17 cellular contexts compared by ENCODE assay signal in genomic region chr1:94667716-94668282, GRCh38.
A peak's percentile ranks its signal among the peaks of the same experiment; 100 is the strongest.
DNase-seq lines count a peak whose midpoint lies in the region; ATAC-seq and TF ChIP-seq lines count a peak whose summit lies in the region.
"Had no signal": no experiment of that assay in that cellular context is flagged by ENCODE, and none has a peak within 500 bp of the region (broad histone marks: within the 10 kb centered on the region; RNA-seq: fewer than 3 reads in every experiment).

No MANE protein-coding gene starts in this region.

- H4K91ac ChIP-seq in IMR-90 (ENCODE audit: insufficient read depth, low read depth, low read length): peak overlapping the region; percentile 36

- TF ChIP-seq CTCF in Calu3 (IDR thresholded peaks at IDR 0.05; ENCODE audit: unreplicated experiment) (no peak), IMR-90 (conservative IDR thresholded peaks at IDR 0.05; ENCODE audit: low read depth, low read length) (no peak), fibroblast of villous mesenchyme (IDR thresholded peaks at IDR 0.05; ENCODE audit: insufficient read depth, low read depth, low read length) (no peak), neutrophil (IDR thresholded peaks at IDR 0.05) (no peak), brain microvascular endothelial cell (IDR thresholded peaks at IDR 0.05; ENCODE audit: low read depth, low read length, missing control alignments) (no peak)

- H3K36me3 ChIP-seq in IMR-90 (ENCODE audit: control insufficient read depth, insufficient read depth, low read length) (no peaks in the 10 kb centered on the region), neutrophil (no peaks in the 10 kb centered on the region), brain microvascular endothelial cell (replicated peaks) (no peaks in the 10 kb centered on the region)
- H3K36me3 ChIP-seq: BLaER1 treated with 17β-estradiol and CSF1 and Interleukin-3, amounts not matched to agents 10 nM and 100 nM had no signal

- peak overlapping the region; percentile 39 to 80 for H4K8ac ChIP-seq in IMR-90 (ENCODE audit: low read depth in 2 of 2, low read length in 2 of 2)

- H3K27ac ChIP-seq in IMR-90 (ENCODE audit: insufficient read depth, low read length): no peak overlapping the region
- peak overlapping the region; percentile 14 for H3K27ac ChIP-seq in neutrophil
- no peak overlapping the region for H3K27ac ChIP-seq in brain microvascular endothelial cell
- H3K27ac ChIP-seq: BLaER1 treated with 17β-estradiol and CSF1 and Interleukin-3, amounts not matched to agents 10 nM and 100 nM had no signal

- in situ Hi-C loops in IMR-90 (cut with MboI; ENCODE audit: low sequenced_read_pairs) (no loop called here), brain microvascular endothelial cell (cut with HindIII; ENCODE audit: low pct_ligation_motif_present, low sequenced_read_pairs) (no loop called here)

- peaks cover 16% of the 10 kb centered on the region; the same call in 1 of the 2 replicates for H3K4me1 ChIP-seq in IMR-90 (ENCODE audit: control insufficient read depth, insufficient read depth, low read length)
- H3K4me1 ChIP-seq in neutrophil (ENCODE audit: control insufficient read depth in 1 of 2, insufficient read depth in 1 of 2, low read depth in 1 of 2, low read length in 1 of 2): peaks cover 5 to 18% of the 10 kb centered on the region in 2 experiments

- H4K20me1 ChIP-seq in IMR-90 (ENCODE audit: insufficient read depth, low read length): no peaks in the 10 kb centered on the region
- H4K20me1 ChIP-seq: BLaER1 treated with 17β-estradiol and CSF1 and Interleukin-3, amounts not matched to agents 10 nM and 100 nM had no signal

- peak overlapping the region; percentile 85 for H3K4ac ChIP-seq in IMR-90 (ENCODE audit: low read depth, low read length)

- H4K5ac ChIP-seq in IMR-90 (ENCODE audit: low read depth, low read length): peak overlapping the region; percentile 64; the same call in 1 of the 2 replicates

- H3K4me2 ChIP-seq in IMR-90 (ENCODE audit: low read depth, low read length): no peak overlapping the region
- H3K4me2 ChIP-seq: BLaER1 treated with 17β-estradiol and CSF1 and Interleukin-3, amounts not matched to agents 10 nM and 100 nM had no signal

- no peak for ATAC-seq in IMR-90 (ENCODE audit: low read depth)

- 78% methylated on average over 3 of the region's 8 CpGs; no CpG with 5 or more reads in 1 of the 2 experiments for WGBS in IMR-90 (ENCODE audit: extremely low coverage in 2 of 2, insufficient read length in 1 of 2), 2 experiments

- H3K9me3 ChIP-seq in IMR-90 (ENCODE audit: control insufficient read depth, insufficient read depth, low read length): no peaks in the 10 kb centered on the region
- no peaks in the 10 kb centered on the region for H3K9me3 ChIP-seq in neutrophil
- H3K9me3 ChIP-seq: BLaER1 treated with 17β-estradiol and CSF1 and Interleukin-3, amounts not matched to agents 10 nM and 100 nM had no signal

- H3K9ac ChIP-seq in IMR-90 (ENCODE audit: low read depth, low read length): no peak overlapping the region
- H3K9ac ChIP-seq: BLaER1 treated with 17β-estradiol and CSF1 and Interleukin-3, amounts not matched to agents 10 nM and 100 nM had no signal

- H3K27me3 ChIP-seq in IMR-90 (ENCODE audit: control insufficient read depth, insufficient read depth, low read length): no peaks in the 10 kb centered on the region
- no peaks in the 10 kb centered on the region for H3K27me3 ChIP-seq in neutrophil
- no peaks in the 10 kb centered on the region for H3K27me3 ChIP-seq in brain microvascular endothelial cell (replicated peaks)
- H3K27me3 ChIP-seq: BLaER1 treated with 17β-estradiol and CSF1 and Interleukin-3, amounts not matched to agents 10 nM and 100 nM had no signal

- no peaks in the 10 kb centered on the region for H3K27me3 Mint-ChIP-seq in Calu3 (ENCODE audit: unreplicated experiment)

- H3K56ac ChIP-seq in IMR-90 (ENCODE audit: extremely low read depth, insufficient read depth, low read length): no peak overlapping the region

- no peak for TF ChIP-seq POLR2A in IMR-90 (IDR thresholded peaks at IDR 0.05; ENCODE audit: low read depth, low read length)

- peak overlapping the region; percentile 45; the same call in 1 of the 2 replicates for H3K18ac ChIP-seq in IMR-90 (ENCODE audit: low read depth, low read length)

- no peak for DNase-seq in Calu3
- no peak for DNase-seq in IMR-90
- DNase-seq in fibroblast of villous mesenchyme (ENCODE audit: low read depth): peak; percentile 80
- DNase-seq in brain microvascular endothelial cell: no peak
- no peak for DNase-seq in stimulated activated CD4-positive, alpha-beta T cell treated with anti-CD3 and anti-CD28 coated beads, Interleukin-1b, Interleukin-23, amount 100 ng/mL, for 48 hours
- no peak for DNase-seq in COLO668 (lab: John Stamatoyannopoulos, UW; ENCODE audit: unreplicated experiment)
- DNase-seq: CD8-positive, alpha-beta memory T cell; DMS 273 treated with DMSO at 0.1 percent for 48 hours; GF-D8; Kasumi-1; NCI-H1930; NCI-H2171; NCI-H446 treated with DMSO at 0.1 percent for 48 hours; NCI-H748 treated with DMSO at 0.1 percent for 48 hours; RPMI8226 had no signal

- H2BK20ac ChIP-seq in IMR-90 (ENCODE audit: low read depth, low read length): peak overlapping the region; percentile 84; the same call in 1 of the 2 replicates

- H2AK5ac ChIP-seq in IMR-90 (ENCODE audit: low read depth, low read length): peak overlapping the region; percentile 87

- H2BK120ac ChIP-seq in IMR-90 (ENCODE audit: low read depth, low read length): peak overlapping the region; percentile 84

- H3K27ac Mint-ChIP-seq in Calu3 (ENCODE audit: unreplicated experiment): peak overlapping the region; percentile 37
- H3K27ac Mint-ChIP-seq: CD8-positive, alpha-beta memory T cell had no signal

- H3K14ac ChIP-seq in IMR-90 (replicated peaks; ENCODE audit: low read depth, low read length): peak overlapping the region; percentile 62; the same call in 1 of the 2 replicates

- dilution Hi-C loops in IMR-90 (cut with HindIII; ENCODE audit: low sequenced_read_pairs, unreplicated experiment): no loop called here

- peak overlapping the region; percentile 83; the same call in 1 of the 3 replicates for H2BK15ac ChIP-seq in IMR-90 (ENCODE audit: low read depth, low read length)

- H3K4me3 ChIP-seq in IMR-90 (ENCODE audit: insufficient read depth, low read depth, low read length) (no peak overlapping the region), fibroblast of villous mesenchyme (ENCODE audit: low read depth, low read length) (no peak overlapping the region), neutrophil (ENCODE audit: low read depth in 1 of 2, low read length in 1 of 2) (no peak overlapping the region), brain microvascular endothelial cell (ENCODE audit: low read depth, low read length) (no peak overlapping the region)
- H3K4me3 ChIP-seq: BLaER1 treated with 17β-estradiol and CSF1 and Interleukin-3, amounts not matched to agents 10 nM and 100 nM had no signal

- no peaks in the 10 kb centered on the region for H3K9me3 Mint-ChIP-seq in Calu3 (ENCODE audit: low read depth, unreplicated experiment)
- H3K9me3 Mint-ChIP-seq: CD8-positive, alpha-beta memory T cell had no signal

- no peak for TF ChIP-seq RAD21 in IMR-90 (IDR thresholded peaks at IDR 0.05; ENCODE audit: low read length)

- H2AFZ ChIP-seq in IMR-90 (replicated peaks; ENCODE audit: low read length, poor library complexity): no peak overlapping the region

- no peak overlapping the region for H2BK5ac ChIP-seq in IMR-90 (ENCODE audit: low read depth, low read length, poor library complexity, severe bottlenecking)

- no peaks in the 10 kb centered on the region for H3K9me1 ChIP-seq in IMR-90 (ENCODE audit: insufficient read depth, low read length)

- H3K23ac ChIP-seq in IMR-90 (ENCODE audit: low read depth, low read length): 0 out of 2 replicates have a peak overlapping the region, but pooled peaks have one; percentile 23

- H3K79me1 ChIP-seq in IMR-90 (ENCODE audit: low read depth in 1 of 2, low read length in 2 of 2): peaks cover 0 to 15% of the 10 kb centered on the region in 2 experiments; a peak in 1 of 4 replicates

- H2AK9ac ChIP-seq in IMR-90 (replicated peaks; ENCODE audit: low read depth, low read length, poor library complexity): no peak overlapping the region

- CTCF ChIA-PET in Calu3 (lab: Charles Lee) (no interaction called here), IMR-90 (lab: Yijun Ruan, JAX) (interaction anchor here (0.9 kb wide), 1 partner anchor 31 kb away, joined by 4 read pairs; no protein-coding TSS in a partner anchor)

- no peak overlapping the region for H3K4me3 Mint-ChIP-seq in Calu3 (ENCODE audit: low read depth, unreplicated experiment)
- H3K4me3 Mint-ChIP-seq: CD8-positive, alpha-beta memory T cell had no signal

- no TSS peak for BruUV-seq in Calu3 (replicated peaks; lab: Mats Ljungman, UMichigan)
- BruUV-seq in IMR-90 (replicated peaks; lab: Mats Ljungman, UMichigan): no TSS peak

- H3K36me3 Mint-ChIP-seq in Calu3 (ENCODE audit: insufficient read depth, unreplicated experiment): peaks cover 5% of the 10 kb centered on the region
- H3K36me3 Mint-ChIP-seq: CD8-positive, alpha-beta memory T cell had no signal

- POLR2A ChIA-PET in IMR-90 (lab: Charles Lee; ENCODE audit: unreplicated experiment): interaction anchor here (1.1 to 1.8 kb wide), 2 partner anchors 126 to 128 kb away, joined by 4 to 8 read pairs; partner anchors contain the start of gene F3

- H3K4me1 Mint-ChIP-seq in Calu3 (ENCODE audit: low read depth, unreplicated experiment): peaks cover 20% of the 10 kb centered on the region
- H3K4me1 Mint-ChIP-seq: CD8-positive, alpha-beta memory T cell had no signal

- intact Hi-C loops in Calu3 (cut with micrococcal nuclease; ENCODE audit: unreplicated experiment): no loop called here
- intact Hi-C loops in IMR-90 (cut with micrococcal nuclease): no loop called here

TF ChIP-seq in IMR-90, 13 proteins besides CTCF, POLR2A, EP300 and RAD21 (continues in another document):
- no peak for TF ChIP-seq MXI1 (IDR thresholded peaks at IDR 0.05; ENCODE audit: borderline replicate concordance, low read depth, low read length)
- TF ChIP-seq RCOR1 (IDR thresholded peaks at IDR 0.05; ENCODE audit: insufficient replicate concordance, low read length): no peak
- TF ChIP-seq FOS (IDR thresholded peaks at IDR 0.05; ENCODE audit: low read depth, low read length): no peak
- TF ChIP-seq CHD1 (IDR thresholded peaks at IDR 0.05; ENCODE audit: low read depth, low read length): no peak
- TF ChIP-seq ELK1 (IDR thresholded peaks at IDR 0.05; ENCODE audit: borderline replicate concordance, low read depth, low read length): no peak
- no peak for TF ChIP-seq CEBPB (IDR thresholded peaks at IDR 0.05; ENCODE audit: low read depth, low read length)
- no peak for TF ChIP-seq SMC3 (IDR thresholded peaks at IDR 0.05; ENCODE audit: low read depth, low read length)
